ENCODE assay signal across 21 cellular contexts in the genomic region with DNA sequence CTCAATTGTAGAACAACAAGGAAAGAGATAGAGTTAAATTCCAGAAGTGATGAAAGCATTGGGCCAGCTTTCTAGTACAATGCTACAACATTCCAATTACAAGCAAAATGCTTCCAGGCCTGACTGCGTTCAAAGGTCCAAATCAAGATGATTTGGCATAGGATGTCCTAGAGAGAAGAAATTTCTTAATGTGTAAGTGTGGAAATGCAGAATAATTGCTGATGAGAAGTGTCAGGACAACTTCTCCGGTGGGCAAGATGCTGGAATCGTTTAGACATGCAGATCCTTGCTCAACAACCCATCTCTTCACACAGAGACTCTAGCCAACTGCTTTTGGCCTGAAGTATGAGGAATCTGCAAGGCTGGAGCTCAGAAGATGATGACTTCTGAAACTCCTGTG.
DNase-seq lines count a peak whose midpoint lies in the region; ATAC-seq, FAIRE-seq and TF ChIP-seq lines count a peak whose summit lies in the region.
"Had no signal": no experiment of that assay in that cellular context is flagged by ENCODE, and none has a peak within 500 bp of the region (broad histone marks: within the 10 kb centered on the region; RNA-seq: fewer than 3 reads in every experiment).

No MANE protein-coding gene starts in this region.

- H2BK12ac ChIP-seq in H9 (ENCODE audit: insufficient read length, low read depth, low read length), result no peak overlapping the region

- H2BK15ac ChIP-seq in H9 (ENCODE audit: low read depth, low read length), result no peak overlapping the region

- peak; percentile 17 for FAIRE-seq in astrocyte (lab: Jason Lieb, UNC)
- FAIRE-seq: D721Med, G401.6, GM12891, GM19239, H54, HTR-8/SVneo, K562 had no signal

- no peaks in the 10 kb centered on the region for H3K4me1 Mint-ChIP-seq in astrocyte (ENCODE audit: low read depth, unreplicated experiment)
- no peaks in the 10 kb centered on the region for H3K4me1 Mint-ChIP-seq in natural killer cell
- no peaks in the 10 kb centered on the region for H3K4me1 Mint-ChIP-seq in H9
- H3K4me1 Mint-ChIP-seq: GM23338 had no signal

- no peak overlapping the region for H3K56ac ChIP-seq in H9 (ENCODE audit: insufficient read length, low read depth, low read length)

- no peak overlapping the region for H3K18ac ChIP-seq in H9 (ENCODE audit: insufficient read length, low read depth, low read length)

- H3K4me3 ChIP-seq in astrocyte (ENCODE audit: insufficient read depth, low read depth, low read length) (no peak overlapping the region), gastroesophageal sphincter (no peak overlapping the region), thoracic aorta (no peak overlapping the region)
- H3K4me3 ChIP-seq: GM23338, K562 had no signal

- TF ChIP-seq CTCF in astrocyte (IDR thresholded peaks at IDR 0.05; ENCODE audit: insufficient read depth, low read depth, low read length) (no peak), gastroesophageal sphincter (IDR thresholded peaks at IDR 0.05) (no peak), thoracic aorta (IDR thresholded peaks at IDR 0.05) (no peak), natural killer cell (IDR thresholded peaks at IDR 0.05) (no peak), H9 (conservative IDR thresholded peaks at IDR 0.05) (no peak)

- no peak overlapping the region for H3K14ac ChIP-seq in H9 (ENCODE audit: insufficient read depth, low read length)

- H3K4me1 ChIP-seq in astrocyte (ENCODE audit: insufficient read depth, low read length), result no peaks in the 10 kb centered on the region
- H3K4me1 ChIP-seq in gastroesophageal sphincter, result no peaks in the 10 kb centered on the region
- peaks cover 6 to 17% of the 10 kb centered on the region in 2 donors for H3K4me1 ChIP-seq in thoracic aorta (ENCODE audit: control insufficient read depth in 1 of 2, low read depth in 2 of 2)
- H3K4me1 ChIP-seq in H9 (ENCODE audit: insufficient read depth, low read length), result no peaks in the 10 kb centered on the region

- DNase-seq in AG20443 (ENCODE audit: low spot score), result peak; percentile 13
- DNase-seq in astrocyte (ENCODE audit: low read depth), result no peak
- DNase-seq in thoracic aorta (ENCODE audit: low spot score), result no peak
- no peak for DNase-seq in natural killer cell
- DNase-seq in H9, result no peak
- no peak for DNase-seq in cerebellum (ENCODE audit: low spot score)
- DNase-seq: 8988T; Caco-2; CD4-positive, alpha-beta T cell; IMR-90 had no signal

- no peak overlapping the region for H3K4ac ChIP-seq in H9 (ENCODE audit: low read depth, low read length)

- no peak overlapping the region for H3K9ac ChIP-seq in astrocyte (ENCODE audit: low read length)
- no peak overlapping the region for H3K9ac ChIP-seq in H9 (ENCODE audit: extremely low read depth, insufficient read length, low read length)

- peak; percentile 76 for ATAC-seq in gastroesophageal sphincter
- ATAC-seq in thoracic aorta (ENCODE audit: insufficient number of reproducible peaks, low FRiP score, low read depth), result no peak
- no peak for ATAC-seq in natural killer cell
- no peak for ATAC-seq in HG02759 (IDR thresholded peaks at IDR 0.05; ENCODE audit: unreplicated experiment)
- ATAC-seq: GM23338, K562 had no signal

- no peak for TF ChIP-seq EP300 in gastroesophageal sphincter (IDR thresholded peaks at IDR 0.05)

- no peak overlapping the region for H3K23ac ChIP-seq in H9 (ENCODE audit: insufficient read length, low read depth, low read length)

- no peaks in the 10 kb centered on the region for H3K79me1 ChIP-seq in H9 (ENCODE audit: insufficient read depth, low read depth, low read length, poor library complexity, severe bottlenecking)

- H3K79me2 ChIP-seq in astrocyte (ENCODE audit: insufficient read depth, low read length), result no peaks in the 10 kb centered on the region
- no peaks in the 10 kb centered on the region for H3K79me2 ChIP-seq in H9 (ENCODE audit: insufficient read depth, low read length)

- H3K27ac Mint-ChIP-seq in astrocyte (ENCODE audit: unreplicated experiment) (no peak overlapping the region), natural killer cell (no peak overlapping the region), H9 (no peak overlapping the region)
- H3K27ac Mint-ChIP-seq: CD4-positive, alpha-beta T cell; GM23338 had no signal

- H4K8ac ChIP-seq in H9 (replicated peaks; ENCODE audit: insufficient read length, low read depth, low read length), result no peak overlapping the region

- no peak overlapping the region for H2BK20ac ChIP-seq in H9 (ENCODE audit: low read depth, low read length, poor library complexity, severe bottlenecking)

- H2AFZ ChIP-seq in astrocyte (ENCODE audit: low read depth, low read length), result no peak overlapping the region
- no peak overlapping the region for H2AFZ ChIP-seq in H9 (ENCODE audit: low read length)
- H2AFZ ChIP-seq: GM23338 had no signal

- intact Hi-C loops in natural killer cell (cut with micrococcal nuclease), result no loop called here

- 63 to 74% methylated on average over 3 of the region's 3 CpGs for WGBS in gastroesophageal sphincter (ENCODE audit: low coverage in 1 of 2), 2 donors
- WGBS in H9 (ENCODE audit: extremely low coverage, insufficient read length, low lambda C conversion rate), result no CpG with 5 or more reads among the region's 3 CpGs

- no peaks in the 10 kb centered on the region for H3K36me3 Mint-ChIP-seq in astrocyte (ENCODE audit: low read depth, unreplicated experiment)
- no peaks in the 10 kb centered on the region for H3K36me3 Mint-ChIP-seq in natural killer cell
- H3K36me3 Mint-ChIP-seq in H9 (ENCODE audit: insufficient read depth in 1 of 3, low read depth in 3 of 3), result no peaks in the 10 kb centered on the region

- no peak overlapping the region for H3K4me3 Mint-ChIP-seq in astrocyte (ENCODE audit: unreplicated experiment)
- H3K4me3 Mint-ChIP-seq in natural killer cell, result no peak overlapping the region
- H3K4me3 Mint-ChIP-seq in H9, result no peak overlapping the region
- H3K4me3 Mint-ChIP-seq: CD4-positive, alpha-beta T cell; GM23338 had no signal

- TF ChIP-seq POLR2A in gastroesophageal sphincter (IDR thresholded peaks at IDR 0.05), result no peak

- H3T11ph ChIP-seq in H9 (ENCODE audit: low read length), result no peak overlapping the region

- no peak overlapping the region for H2BK120ac ChIP-seq in H9 (ENCODE audit: low read depth, low read length, poor library complexity, severe bottlenecking)

- peaks cover 4% of the 10 kb centered on the region for H3K9me3 Mint-ChIP-seq in astrocyte (ENCODE audit: unreplicated experiment)
- peaks cover 0 to 3% of the 10 kb centered on the region in 2 donors for H3K9me3 Mint-ChIP-seq in natural killer cell
- no peaks in the 10 kb centered on the region for H3K9me3 Mint-ChIP-seq in H9
- H3K9me3 Mint-ChIP-seq: CD4-positive, alpha-beta T cell; GM23338 had no signal

- no peak overlapping the region for H2BK5ac ChIP-seq in H9 (ENCODE audit: insufficient read length, low read length)

- H4K5ac ChIP-seq in H9 (ENCODE audit: insufficient read length, low read depth, low read length), result no peak overlapping the region

- H3K9me3 ChIP-seq in astrocyte (ENCODE audit: insufficient read depth, low read depth, low read length) (peaks cover 3% of the 10 kb centered on the region), gastroesophageal sphincter (no peaks in the 10 kb centered on the region), thoracic aorta (no peaks in the 10 kb centered on the region), H9 (ENCODE audit: control insufficient read depth, low read depth, low read length) (no peaks in the 10 kb centered on the region)
- H3K9me3 ChIP-seq: Caco-2 had no signal

- H3K4me2 ChIP-seq in astrocyte (ENCODE audit: low read length) (no peak overlapping the region), H9 (ENCODE audit: insufficient read depth, insufficient read length, low read length) (no peak overlapping the region)
- H3K4me2 ChIP-seq: GM23338 had no signal

- H3K27ac ChIP-seq in astrocyte (ENCODE audit: low read depth, low read length) (no peak overlapping the region), gastroesophageal sphincter (no peak overlapping the region), thoracic aorta (peak overlapping the region; percentile 15 to 55), H9 (ENCODE audit: insufficient read length, low read depth, low read length) (no peak overlapping the region)
- H3K27ac ChIP-seq: C4-2B had no signal

- H3K23me2 ChIP-seq in H9 (ENCODE audit: insufficient read length, low read depth, low read length, poor library complexity, severe bottlenecking), result no peaks in the 10 kb centered on the region

- H3K27me3 ChIP-seq in astrocyte (ENCODE audit: insufficient read depth, low read length), result no peaks in the 10 kb centered on the region
- no peaks in the 10 kb centered on the region for H3K27me3 ChIP-seq in gastroesophageal sphincter
- no peaks in the 10 kb centered on the region for H3K27me3 ChIP-seq in thoracic aorta (replicated peaks; ENCODE audit: insufficient read depth)
- H3K27me3 ChIP-seq in H9 (ENCODE audit: insufficient read depth, low read length), result no peaks in the 10 kb centered on the region

- H3K27me3 Mint-ChIP-seq in astrocyte (ENCODE audit: low read depth, unreplicated experiment), result no peaks in the 10 kb centered on the region
- no peaks in the 10 kb centered on the region for H3K27me3 Mint-ChIP-seq in natural killer cell (ENCODE audit: low read depth in 2 of 2)
- H3K27me3 Mint-ChIP-seq in H9 (ENCODE audit: low read depth), result peaks cover 3% of the 10 kb centered on the region; the same call in 1 of the 2 replicates
- H3K27me3 Mint-ChIP-seq: CD4-positive, alpha-beta T cell had no signal

- H4K20me1 ChIP-seq in astrocyte (ENCODE audit: insufficient read depth, low read length), result no peaks in the 10 kb centered on the region
- no peaks in the 10 kb centered on the region for H4K20me1 ChIP-seq in H9 (ENCODE audit: control insufficient read depth, insufficient read depth, insufficient read length)

- no peak overlapping the region for H2AK5ac ChIP-seq in H9 (ENCODE audit: insufficient read length, low read length)

- H4K91ac ChIP-seq in H9 (ENCODE audit: insufficient read length, low read depth, low read length), result no peak overlapping the region

- H3K36me3 ChIP-seq in astrocyte (ENCODE audit: insufficient read depth, low read length) (no peaks in the 10 kb centered on the region), gastroesophageal sphincter (no peaks in the 10 kb centered on the region), thoracic aorta (no peaks in the 10 kb centered on the region)

Comparison
In these comparisons a context has a peak if more than half of its experiments do, and no peak if none do; other contexts are left out.
1. H3K27ac ChIP-seq: peak in thoracic aorta (2 of 2); none in astrocyte (single experiment), gastroesophageal sphincter (0 of 4) and H9 (single experiment).